In genomic region chr1:181846681-181847080, GRCh38 we compare ENCODE assay signal across 5 cellular contexts.
"Had no signal": no experiment of that assay in that cellular context is flagged by ENCODE, and none has a peak within 500 bp of the region (broad histone marks: within the 10 kb centered on the region; RNA-seq: fewer than 3 reads in every experiment).

No MANE protein-coding gene starts in this region.

- H3K4me3 Mint-ChIP-seq: GM23338, H9, IgD-negative memory B cell had no signal

- H3K36me3 Mint-ChIP-seq: IgD-negative memory B cell had no signal

- H3K9me3 Mint-ChIP-seq: GM23338 had no signal

- H3K4me1 Mint-ChIP-seq: GM23338, H9, IgD-negative memory B cell had no signal

- H3K27ac Mint-ChIP-seq: GM23338, H9, IgD-negative memory B cell had no signal

- DNase-seq: H9, HCEC 1CT had no signal

- ATAC-seq: GM23338, HepG2 had no signal
